ENCODE assay signal across 8 cellular contexts in the genomic region with DNA sequence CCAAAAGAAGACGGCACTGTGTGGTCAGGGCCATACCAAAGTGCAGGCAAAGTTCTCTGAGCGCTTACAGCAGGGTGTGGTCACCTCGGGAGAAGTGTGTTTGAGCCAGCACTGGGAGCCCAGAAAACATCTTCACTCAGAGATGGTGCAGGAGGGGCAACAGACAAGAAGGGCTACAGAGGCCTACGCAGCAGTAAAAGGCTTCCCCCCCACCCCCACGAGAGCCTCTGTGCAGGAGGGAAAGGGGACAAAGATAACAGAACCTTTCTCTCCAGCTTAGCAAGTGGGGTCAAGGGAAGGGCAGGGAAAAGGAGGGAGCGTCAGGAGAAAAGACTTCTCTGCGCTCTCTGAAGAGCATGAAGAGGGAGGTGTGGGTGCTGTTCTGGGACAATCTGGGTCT. TPM values are rescaled to one million over a fixed set of nuclear protein-coding genes. Genes with fewer than 3 reads are reported as not detected.
DNase-seq lines count a peak whose midpoint lies in the region; ATAC-seq and TF ChIP-seq lines count a peak whose summit lies in the region.
"Had no signal": no experiment of that assay in that cellular context is flagged by ENCODE, and none has a peak within 500 bp of the region (broad histone marks: within the 10 kb centered on the region; RNA-seq: fewer than 3 reads in every experiment).

No MANE protein-coding gene starts in this region.

- H3K36me3 ChIP-seq in HCT116 (ENCODE audit: control insufficient read depth in 1 of 2, insufficient read depth in 2 of 2, low read length in 2 of 2) (peaks cover 0 to 9% of the 10 kb centered on the region in 2 experiments; a peak in 3 of 4 replicates), adipocyte (ENCODE audit: control insufficient read depth, insufficient read depth, low read length, severe bottlenecking) (peaks cover 37% of the 10 kb centered on the region)

- no TSS peak for BruUV-seq in HCT116 (replicated peaks; lab: Mats Ljungman, UMichigan)

- no peak overlapping the region for H3K27ac ChIP-seq in HCT116 (ENCODE audit: low read depth, low read length)

- H3K79me2 ChIP-seq in HCT116 (ENCODE audit: insufficient read depth, low read length), result peaks cover 8% of the 10 kb centered on the region; the same call in 1 of the 2 replicates

- H3K4me1 ChIP-seq in HCT116 (ENCODE audit: control insufficient read depth in 1 of 2, insufficient read depth in 2 of 2, low read length in 2 of 2) (peaks cover 9 to 37% of the 10 kb centered on the region in 2 experiments; a peak in 3 of 4 replicates), adipocyte (ENCODE audit: control insufficient read depth, insufficient read depth, low read length) (peaks cover 47% of the 10 kb centered on the region)

- no peak overlapping the region for H2AFZ ChIP-seq in HCT116 (ENCODE audit: low read depth, low read length, poor library complexity, severe bottlenecking)

- no peaks in the 10 kb centered on the region for H4K20me1 ChIP-seq in HCT116 (ENCODE audit: insufficient read depth)

- peak overlapping the region; percentile 81 for H3K4me3 Mint-ChIP-seq in stimulated activated effector memory CD8-positive, alpha-beta T cell treated with anti-CD3 and anti-CD28 coated beads, Interleukin-12 subunit alpha, Interleukin-12 subunit beta, amount 100 ng/mL, for 72 hours

- H3K4me1 Mint-ChIP-seq in stimulated activated effector memory CD8-positive, alpha-beta T cell treated with anti-CD3 and anti-CD28 coated beads, Interleukin-12 subunit alpha, Interleukin-12 subunit beta, amount 100 ng/mL, for 72 hours, result peaks cover 40% of the 10 kb centered on the region

- DNase-seq in HCT116 (ENCODE audit: low read depth, low spot score) (no peak), adipocyte (ENCODE audit: low read depth) (no peak), iris pigment epithelial cell (ENCODE audit: low read depth) (peak; percentile 52), globus pallidus (ENCODE audit: low spot score) (no peak), glomerular visceral epithelial cell (ENCODE audit: extremely low spot score) (no peak)
- no peak for DNase-seq in stimulated activated effector memory CD8-positive, alpha-beta T cell treated with anti-CD3 and anti-CD28 coated beads, Interleukin-12 subunit alpha, Interleukin-12 subunit beta, amount 100 ng/mL, for 72 hours (ENCODE audit: low spot score in 2 of 2)
- DNase-seq: NCI-H2171 had no signal

- no peak for TF ChIP-seq POLR2A in HCT116 (IDR thresholded peaks at IDR 0.05; ENCODE audit: borderline replicate concordance, extremely low read depth, insufficient read depth, insufficient read length)

- RAD21 ChIA-PET in HCT116 (lab: Charles Lee; ENCODE audit: low non-redundant PET in 1 of 2, low total read pairs in 2 of 2, uncharacterized antibody in 2 of 2, unreplicated experiment in 2 of 2), result no interaction called here

- intact Hi-C loops in HCT116 (cut with micrococcal nuclease), result no loop called here

- no peaks in the 10 kb centered on the region for H3K27me3 ChIP-seq in HCT116 (ENCODE audit: insufficient read depth, low read length)
- H3K27me3 ChIP-seq in adipocyte (replicated peaks; ENCODE audit: control insufficient read depth, insufficient read depth, low read length), result no peaks in the 10 kb centered on the region

- no peak for TF ChIP-seq CTCF in HCT116 (IDR thresholded peaks at IDR 0.05 in 2 of 3, conservative IDR thresholded peaks at IDR 0.05 in 1 of 3; ENCODE audit: borderline replicate concordance in 1 of 3, insufficient read depth in 1 of 3, low read depth in 2 of 3, low read length in 2 of 3)

- no peak overlapping the region for H3K9ac ChIP-seq in HCT116 (ENCODE audit: low read length)
- H3K9ac ChIP-seq in adipocyte (ENCODE audit: low read length), result peak overlapping the region; percentile 98

- POLR2A ChIA-PET in HCT116 (lab: Charles Lee), result interaction anchor here (1.4 kb wide), 1 partner anchor 12 kb away, joined by 3 read pairs; no protein-coding TSS in a partner anchor

- no peak overlapping the region for H3K4me3 ChIP-seq in HCT116 (replicated peaks in 1 of 2; ENCODE audit: low read depth in 1 of 2, low read length in 2 of 2)
- H3K4me3 ChIP-seq in adipocyte (ENCODE audit: low read length), result peak overlapping the region; percentile 99

- no peaks in the 10 kb centered on the region for H3K9me2 ChIP-seq in HCT116 (ENCODE audit: insufficient read depth)

- no peaks in the 10 kb centered on the region for H3K9me3 Mint-ChIP-seq in stimulated activated effector memory CD8-positive, alpha-beta T cell treated with anti-CD3 and anti-CD28 coated beads, Interleukin-12 subunit alpha, Interleukin-12 subunit beta, amount 100 ng/mL, for 72 hours

- peaks cover 19% of the 10 kb centered on the region for H3K36me3 Mint-ChIP-seq in stimulated activated effector memory CD8-positive, alpha-beta T cell treated with anti-CD3 and anti-CD28 coated beads, Interleukin-12 subunit alpha, Interleukin-12 subunit beta, amount 100 ng/mL, for 72 hours

- no peak for TF ChIP-seq RAD21 in HCT116 (IDR thresholded peaks at IDR 0.05; ENCODE audit: low read depth)

- CTCF ChIA-PET in HCT116 (lab: Charles Lee), result no interaction called here

- ATAC-seq in HCT116, result no peak
- no peak for ATAC-seq in stimulated activated effector memory CD8-positive, alpha-beta T cell treated with anti-CD3 and anti-CD28 coated beads, Interleukin-12 subunit alpha, Interleukin-12 subunit beta, amount 100 ng/mL, for 72 hours
- no peak for ATAC-seq in GM18520 (IDR thresholded peaks at IDR 0.05; ENCODE audit: unreplicated experiment)

- H3K9me3 ChIP-seq in HCT116 (ENCODE audit: control insufficient read depth in 1 of 2, insufficient read depth in 1 of 2, low read depth in 1 of 2, low read length in 2 of 2), result no peaks in the 10 kb centered on the region
- no peaks in the 10 kb centered on the region for H3K9me3 ChIP-seq in adipocyte (ENCODE audit: control insufficient read depth, low read length)

- peak overlapping the region; percentile 12; the same call in 1 of the 2 replicates for H3K4me2 ChIP-seq in HCT116 (ENCODE audit: low read length)

- no peak overlapping the region for H3K27ac Mint-ChIP-seq in stimulated activated effector memory CD8-positive, alpha-beta T cell treated with anti-CD3 and anti-CD28 coated beads, Interleukin-12 subunit alpha, Interleukin-12 subunit beta, amount 100 ng/mL, for 72 hours

TF ChIP-seq in HCT116, 20 proteins besides CTCF, POLR2A, EP300 and RAD21:
- no peak for TF ChIP-seq CEBPB (IDR thresholded peaks at IDR 0.05; ENCODE audit: low read depth)
- no peak for TF ChIP-seq SIN3A (IDR thresholded peaks at IDR 0.05; ENCODE audit: low read depth)
- no peak for TF ChIP-seq YY1 (IDR thresholded peaks at IDR 0.05; ENCODE audit: extremely low read depth, insufficient replicate concordance, low read depth, low read length)
- TF ChIP-seq JUND (IDR thresholded peaks at IDR 0.05), result no peak
- TF ChIP-seq SRF (IDR thresholded peaks at IDR 0.05; ENCODE audit: low read depth), result no peak
- no peak for TF ChIP-seq EZH2phosphoT487 (IDR thresholded peaks at IDR 0.05; ENCODE audit: borderline replicate concordance)
- TF ChIP-seq, protein P1, sequence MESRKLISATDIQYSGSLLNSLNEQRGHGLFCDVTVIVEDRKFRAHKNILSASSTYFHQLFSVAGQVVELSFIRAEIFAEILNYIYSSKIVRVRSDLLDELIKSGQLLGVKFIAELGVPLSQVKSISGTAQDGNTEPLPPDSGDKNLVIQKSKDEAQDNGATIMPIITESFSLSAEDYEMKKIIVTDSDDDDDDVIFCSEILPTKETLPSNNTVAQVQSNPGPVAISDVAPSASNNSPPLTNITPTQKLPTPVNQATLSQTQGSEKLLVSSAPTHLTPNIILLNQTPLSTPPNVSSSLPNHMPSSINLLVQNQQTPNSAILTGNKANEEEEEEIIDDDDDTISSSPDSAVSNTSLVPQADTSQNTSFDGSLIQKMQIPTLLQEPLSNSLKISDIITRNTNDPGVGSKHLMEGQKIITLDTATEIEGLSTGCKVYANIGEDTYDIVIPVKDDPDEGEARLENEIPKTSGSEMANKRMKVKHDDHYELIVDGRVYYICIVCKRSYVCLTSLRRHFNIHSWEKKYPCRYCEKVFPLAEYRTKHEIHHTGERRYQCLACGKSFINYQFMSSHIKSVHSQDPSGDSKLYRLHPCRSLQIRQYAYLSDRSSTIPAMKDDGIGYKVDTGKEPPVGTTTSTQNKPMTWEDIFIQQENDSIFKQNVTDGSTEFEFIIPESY (IDR thresholded peaks at IDR 0.05; ENCODE audit: extremely low read depth, insufficient replicate concordance, low read length), result no peak
- TF ChIP-seq EGR1 (IDR thresholded peaks at IDR 0.05; ENCODE audit: low read depth), result no peak
- TF ChIP-seq MAX (IDR thresholded peaks at IDR 0.05), result no peak
- no peak for TF ChIP-seq POLR2AphosphoS5 (IDR thresholded peaks at IDR 0.05; ENCODE audit: low read depth, low read length)
- TF ChIP-seq CBX3 (IDR thresholded peaks at IDR 0.05; ENCODE audit: low read depth), result no peak
- no peak for TF ChIP-seq ELF1 (IDR thresholded peaks at IDR 0.05; ENCODE audit: borderline replicate concordance, low read depth)
- TF ChIP-seq TCF7L2 (IDR thresholded peaks at IDR 0.05; ENCODE audit: borderline replicate concordance, extremely low read depth, insufficient read depth, insufficient read length), result no peak
- TF ChIP-seq ZNF274 (IDR thresholded peaks at IDR 0.05; ENCODE audit: low read depth, low read length), result no peak
- TF ChIP-seq ZFX (IDR thresholded peaks at IDR 0.05), result no peak
- TF ChIP-seq, protein P2, sequence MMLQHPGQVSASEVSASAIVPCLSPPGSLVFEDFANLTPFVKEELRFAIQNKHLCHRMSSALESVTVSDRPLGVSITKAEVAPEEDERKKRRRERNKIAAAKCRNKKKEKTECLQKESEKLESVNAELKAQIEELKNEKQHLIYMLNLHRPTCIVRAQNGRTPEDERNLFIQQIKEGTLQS (IDR thresholded peaks at IDR 0.05), result no peak

RNA-seq across cellular contexts. Expression of gene VAT1, which starts 2.8 kb away (rescaled TPM):
- 197 TPM for total RNA-seq in HCT116 (2021; ENCODE audit: unreplicated experiment)
- 247 and 289 TPM in 2 replicates for polyA plus RNA-seq in HCT116 (2012)

RNA-seq across cellular contexts. Expression of gene RND2, which starts 5.6 kb away (rescaled TPM):
- total RNA-seq in HCT116 (2021; ENCODE audit: unreplicated experiment), result 0.66 TPM
- polyA plus RNA-seq in HCT116 (2012), result 0.39 and 0.41 TPM in 2 replicates

RNA-seq across cellular contexts. Expression of gene IFI35, which starts 12.8 kb away (rescaled TPM):
- 14.8 TPM for total RNA-seq in HCT116 (2021; ENCODE audit: unreplicated experiment)
- 22.9 and 23.5 TPM in 2 replicates for polyA plus RNA-seq in HCT116 (2012)

RNA-seq across cellular contexts. Expression of gene RPL27, which starts 21.2 kb away (rescaled TPM):
- total RNA-seq in HCT116 (2021; ENCODE audit: unreplicated experiment), result 1,295 TPM
- 3,138 and 4,236 TPM in 2 replicates for polyA plus RNA-seq in HCT116 (2012)

RNA-seq across cellular contexts. Expression of gene RUNDC1, which starts 39.1 kb away (rescaled TPM):
- 13.0 TPM for total RNA-seq in HCT116 (2021; ENCODE audit: unreplicated experiment)
- 9.8 and 10.2 TPM in 2 replicates for polyA plus RNA-seq in HCT116 (2012)
